In genomic region chr3:129558076-129558771, GRCh38 we compare ENCODE assay signal across 10 cellular contexts. TPM values are rescaled to one million over a fixed set of nuclear protein-coding genes. Genes with fewer than 3 reads are reported as not detected.
DNase-seq lines count a peak whose midpoint lies in the region; ATAC-seq and TF ChIP-seq lines count a peak whose summit lies in the region.
"Had no signal": no experiment of that assay in that cellular context is flagged by ENCODE, and none has a peak within 500 bp of the region (broad histone marks: within the 10 kb centered on the region; RNA-seq: fewer than 3 reads in every experiment).

No MANE protein-coding gene starts in this region.

- H2AFZ ChIP-seq in Karpas-422 (ENCODE audit: low read length), result no peak overlapping the region
- H2AFZ ChIP-seq in neural progenitor cell (replicated peaks), result no peak overlapping the region

- 0 out of 2 replicates have a peak, but pooled peaks cover 4% of the 10 kb centered on the region for H4K20me1 ChIP-seq in Karpas-422 (ENCODE audit: insufficient read depth, low read depth, low read length)
- no peaks in the 10 kb centered on the region for H4K20me1 ChIP-seq in neural progenitor cell (ENCODE audit: low read depth)

- H3K4me3 Mint-ChIP-seq in neural progenitor cell (no peak overlapping the region), Caco-2 (ENCODE audit: unreplicated experiment) (no peak overlapping the region)
- no peak overlapping the region for H3K4me3 Mint-ChIP-seq in activated T-cell treated with anti-CD3 and anti-CD28 coated beads, Interleukin-2, amount 50 U/mL, for 4 hours

- H3K9me3 Mint-ChIP-seq in neural progenitor cell (no peaks in the 10 kb centered on the region), Caco-2 (ENCODE audit: unreplicated experiment) (no peaks in the 10 kb centered on the region)
- H3K9me3 Mint-ChIP-seq in activated T-cell treated with anti-CD3 and anti-CD28 coated beads, Interleukin-2, amount 50 U/mL, for 4 hours, result no peaks in the 10 kb centered on the region

- no peak for DNase-seq in AG04450 (ENCODE audit: low read depth, low spot score)
- no peak for DNase-seq in Karpas-422
- no peak for DNase-seq in coronary artery (ENCODE audit: low spot score)
- DNase-seq in neural progenitor cell (ENCODE audit: low spot score), result no peak
- no peak for DNase-seq in central memory CD4-positive, alpha-beta T cell
- DNase-seq in activated T-cell treated with anti-CD3 and anti-CD28 coated beads, Interleukin-2, amount 50 U/mL, for 4 hours, result no peak
- no peak for DNase-seq in hepatic stellate cell (ENCODE audit: low spot score)
- DNase-seq in Caco-2, result no peak
- DNase-seq: NCI-H2029 treated with DMSO at 0.1 percent for 48 hours, SIG-M5 had no signal

- H3K79me2 ChIP-seq in Karpas-422 (ENCODE audit: low read length) (no peaks in the 10 kb centered on the region), neural progenitor cell (ENCODE audit: low read depth) (no peaks in the 10 kb centered on the region)

- H3K9me3 ChIP-seq in AG04450 (ENCODE audit: control insufficient read depth, insufficient read depth, low read length), result no peaks in the 10 kb centered on the region; the same call in 1 of the 2 replicates
- no peaks in the 10 kb centered on the region for H3K9me3 ChIP-seq in Karpas-422 (ENCODE audit: low read length)
- no peaks in the 10 kb centered on the region for H3K9me3 ChIP-seq in neural progenitor cell (ENCODE audit: low read depth)
- no peaks in the 10 kb centered on the region for H3K9me3 ChIP-seq in Caco-2

- H3K27ac ChIP-seq in AG04450 (ENCODE audit: low read depth, low read length) (peak overlapping the region; percentile 39), Karpas-422 (ENCODE audit: low read length) (no peak overlapping the region), coronary artery (peak overlapping the region; percentile 89), neural progenitor cell (no peak overlapping the region)

- H3K27me3 Mint-ChIP-seq in neural progenitor cell (ENCODE audit: insufficient read depth, low read depth) (no peaks in the 10 kb centered on the region), Caco-2 (ENCODE audit: insufficient read depth, unreplicated experiment) (no peaks in the 10 kb centered on the region)
- peaks cover 2% of the 10 kb centered on the region for H3K27me3 Mint-ChIP-seq in activated T-cell treated with anti-CD3 and anti-CD28 coated beads, Interleukin-2, amount 50 U/mL, for 4 hours (ENCODE audit: low read depth)

- H3K27me3 ChIP-seq in AG04450 (ENCODE audit: control insufficient read depth, insufficient read depth, low read length) (no peaks in the 10 kb centered on the region), Karpas-422 (ENCODE audit: low read length) (no peaks in the 10 kb centered on the region; the same call in 1 of the 2 replicates), neural progenitor cell (no peaks in the 10 kb centered on the region), Caco-2 (replicated peaks; ENCODE audit: control insufficient read depth, insufficient read depth, low read length) (no peaks in the 10 kb centered on the region)

- peaks cover 9% of the 10 kb centered on the region for H3F3A ChIP-seq in neural progenitor cell (ENCODE audit: low read depth)

- POLR2A ChIA-PET in AG04450 (lab: Yijun Ruan, JAX) (interaction anchor here (1.2 to 2.9 kb wide), 2 partner anchors 39 to 64 kb away, joined by 3 to 12 read pairs; no protein-coding TSS in a partner anchor), Caco-2 (lab: Charles Lee) (interaction anchor here (0.6 kb wide), 1 partner anchor 252 kb away, joined by 8 read pairs; no protein-coding TSS in a partner anchor)

- H3K9ac ChIP-seq in Karpas-422 (ENCODE audit: low read length), result no peak overlapping the region
- no peak overlapping the region for H3K9ac ChIP-seq in neural progenitor cell

- CTCF ChIA-PET in AG04450 (lab: Charles Lee), result interaction anchor here (0.5 to 1.4 kb wide), 2 partner anchors 68 to 182 kb away, joined by 5 to 7 read pairs; no protein-coding TSS in a partner anchor
- CTCF ChIA-PET in Caco-2 (lab: Charles Lee), result interaction anchor here (0.5 kb wide), 1 partner anchor 67 kb away, joined by 3 read pairs; no protein-coding TSS in a partner anchor

- peak overlapping the region; percentile 38 for H3K4me2 ChIP-seq in Karpas-422 (ENCODE audit: low read depth, low read length, poor library complexity, severe bottlenecking)
- H3K4me2 ChIP-seq in neural progenitor cell, result no peak overlapping the region

- BruUV-seq in Caco-2 (replicated peaks; lab: Mats Ljungman, UMichigan), result no TSS peak

- no peak for TF ChIP-seq CTCF in AG04450 (IDR thresholded peaks at IDR 0.05; ENCODE audit: low read depth, low read length)
- TF ChIP-seq CTCF in coronary artery (IDR thresholded peaks at IDR 0.05), result no peak
- no peak for TF ChIP-seq CTCF in neural progenitor cell (IDR thresholded peaks at IDR 0.05)
- TF ChIP-seq CTCF in Caco-2 (IDR thresholded peaks at IDR 0.05; ENCODE audit: insufficient read depth in 1 of 2, low read depth in 1 of 2, low read length in 1 of 2, severe bottlenecking in 1 of 2, unreplicated experiment in 1 of 2), result no peak

- H3K4me1 ChIP-seq in Karpas-422 (ENCODE audit: low read length) (peaks cover 26% of the 10 kb centered on the region), neural progenitor cell (peaks cover 45% of the 10 kb centered on the region), Caco-2 (no peaks in the 10 kb centered on the region; the same call in 1 of the 2 replicates)

- H3K9me2 ChIP-seq in Karpas-422 (replicated peaks; ENCODE audit: insufficient read depth, low read length), result no peaks in the 10 kb centered on the region

- H3K4me1 Mint-ChIP-seq in neural progenitor cell (peaks cover 43% of the 10 kb centered on the region), Caco-2 (ENCODE audit: low read depth, unreplicated experiment) (peaks cover 8% of the 10 kb centered on the region)
- peaks cover 16% of the 10 kb centered on the region for H3K4me1 Mint-ChIP-seq in activated T-cell treated with anti-CD3 and anti-CD28 coated beads, Interleukin-2, amount 50 U/mL, for 4 hours (ENCODE audit: low read depth)

- H3K27ac Mint-ChIP-seq in neural progenitor cell (peak overlapping the region; percentile 70), Caco-2 (ENCODE audit: unreplicated experiment) (no peak overlapping the region)

- H3K36me3 ChIP-seq in Karpas-422 (ENCODE audit: insufficient read depth, low read length), result no peaks in the 10 kb centered on the region
- H3K36me3 ChIP-seq in neural progenitor cell, result no peaks in the 10 kb centered on the region
- H3K36me3 ChIP-seq in Caco-2 (ENCODE audit: control insufficient read depth, insufficient read depth, low read length), result no peaks in the 10 kb centered on the region

- H3K36me3 Mint-ChIP-seq in neural progenitor cell (no peaks in the 10 kb centered on the region), Caco-2 (ENCODE audit: insufficient read depth, unreplicated experiment) (no peaks in the 10 kb centered on the region)
- no peaks in the 10 kb centered on the region for H3K36me3 Mint-ChIP-seq in activated T-cell treated with anti-CD3 and anti-CD28 coated beads, Interleukin-2, amount 50 U/mL, for 4 hours (ENCODE audit: insufficient read depth)

- no peak for ATAC-seq in activated T-cell treated with anti-CD3 and anti-CD28 coated beads, Interleukin-2, amount 50 U/mL, for 4 hours

- intact Hi-C loops in Caco-2 (cut with micrococcal nuclease; ENCODE audit: unreplicated experiment), result no loop called here

- H3K4me3 ChIP-seq in AG04450 (ENCODE audit: low read depth, low read length), result no peak overlapping the region
- H3K4me3 ChIP-seq in Karpas-422 (ENCODE audit: low read length), result no peak overlapping the region
- no peak overlapping the region for H3K4me3 ChIP-seq in coronary artery
- no peak overlapping the region for H3K4me3 ChIP-seq in neural progenitor cell
- no peak overlapping the region for H3K4me3 ChIP-seq in Caco-2 (ENCODE audit: low read depth, low read length)

RNA-seq across cellular contexts. Expression of gene H1-8, which starts 15.2 kb away (rescaled TPM):
- polyA plus RNA-seq in AG04450 (2011; rRNA removed), result not detected in 2 replicates
- not detected in 2 replicates for polyA minus RNA-seq in AG04450 (2011; rRNA and poly(A)+ RNA removed)
- not detected in 2 replicates for total RNA-seq in Karpas-422 (2014; rRNA removed; shearing (Covaris generic); ENCODE audit: low replicate concordance)
- total RNA-seq in neural progenitor cell (ENCODE audit: low replicate concordance) (not detected in 2 replicates), Caco-2 (2022) (not detected in 2 replicates)
- not detected for total RNA-seq in activated T-cell treated with anti-CD3 and anti-CD28 coated beads, Interleukin-2, amount 50 U/mL, for 4 hours

RNA-seq across cellular contexts. Expression of gene RHO, which starts 29.8 kb away (rescaled TPM):
- not detected in 2 replicates for polyA plus RNA-seq in AG04450 (2011; rRNA removed)
- polyA minus RNA-seq in AG04450 (2011; rRNA and poly(A)+ RNA removed), result not detected in 2 replicates
- total RNA-seq in Karpas-422 (2014; rRNA removed; shearing (Covaris generic); ENCODE audit: low replicate concordance), result not detected in 2 replicates
- total RNA-seq in neural progenitor cell (ENCODE audit: low replicate concordance) (not detected in 2 replicates), Caco-2 (2022) (not detected in 2 replicates)
- total RNA-seq in activated T-cell treated with anti-CD3 and anti-CD28 coated beads, Interleukin-2, amount 50 U/mL, for 4 hours, result not detected

RNA-seq across cellular contexts. Expression of gene PLXND1, which starts 48.3 kb away (rescaled TPM):
- polyA plus RNA-seq in AG04450 (2011; rRNA removed), result 37.1 and 47.7 TPM in 2 replicates
- 40.1 and 54.9 TPM in 2 replicates for polyA minus RNA-seq in AG04450 (2011; rRNA and poly(A)+ RNA removed)
- total RNA-seq in Karpas-422 (2014; rRNA removed; shearing (Covaris generic); ENCODE audit: low replicate concordance), result 0.52 TPM in 1 of 2 replicates, not detected in the other
- total RNA-seq in neural progenitor cell (ENCODE audit: low replicate concordance), result 9.0 and 12.9 TPM in 2 replicates
- 1 to 10 TPM; 4.8 to 6.2 (median 6.1) TPM for total RNA-seq in activated T-cell treated with anti-CD3 and anti-CD28 coated beads, Interleukin-2, amount 50 U/mL, for 4 hours
- total RNA-seq in Caco-2 (2022), result 26.3 and 33.0 TPM in 2 replicates

Comparison
In these comparisons a context has a peak if more than half of its experiments do, and no peak if none do; other contexts are left out.
1. H3K27ac ChIP-seq: peak in AG04450 (single experiment) and coronary artery (2 of 2); none in Karpas-422 (single experiment) and neural progenitor cell (single experiment).